24 cellular contexts compared by ENCODE assay signal in the genomic region with DNA sequence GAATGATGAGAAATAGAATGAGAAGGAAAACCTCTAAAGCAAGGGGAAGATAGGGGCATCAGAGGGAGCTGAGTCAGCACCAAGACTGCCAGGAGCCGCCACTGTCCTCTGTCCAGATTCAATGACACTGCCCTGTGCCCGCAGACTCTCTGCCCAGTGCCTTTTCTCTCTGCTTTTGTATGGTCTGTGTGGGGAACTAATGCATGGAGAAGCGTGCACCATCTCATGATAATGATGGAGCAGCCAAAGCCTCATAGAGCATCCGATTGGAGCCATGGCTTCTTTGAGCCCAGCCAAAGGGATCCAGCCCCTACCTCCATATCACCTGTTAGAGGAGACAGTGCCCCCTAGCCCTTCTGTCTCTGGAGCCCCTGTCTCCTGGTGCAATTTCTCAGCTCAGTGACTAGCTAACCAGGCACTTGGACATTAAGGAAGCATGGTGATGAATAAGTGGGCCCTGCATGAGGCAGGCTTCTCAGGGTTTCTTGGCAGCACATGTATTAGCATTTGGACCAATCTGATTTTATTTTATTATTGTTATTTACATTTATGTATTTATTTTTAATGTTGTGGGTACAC. TPM values are rescaled to one million over a fixed set of nuclear protein-coding genes. Genes with fewer than 3 reads are reported as not detected.
"Had no signal": no experiment of that assay in that cellular context is flagged by ENCODE, and none has a peak within 500 bp of the region (broad histone marks: within the 10 kb centered on the region; RNA-seq: fewer than 3 reads in every experiment).

No MANE protein-coding gene starts in this region.

- H3K36me3 Mint-ChIP-seq: activated naive CD4-positive, alpha-beta T cell treated with anti-CD3 and anti-CD28 coated beads, Interleukin-2, amount 50 U/mL, for 72 hours; mesothelial cell of epicardium; natural killer cell had no signal

- H3K27ac ChIP-seq: adrenal gland, ascending aorta, left ventricle myocardium inferior, psoas muscle, right atrium auricular region had no signal

- ATAC-seq: activated CD8-positive, alpha-beta T cell treated with anti-CD3 and anti-CD28 coated beads, Interleukin-2, amount 10 ng/mL, durations not matched to agents 7 days and 5 days; activated naive CD4-positive, alpha-beta T cell treated with anti-CD3 and anti-CD28 coated beads, Interleukin-2, amount 50 U/mL, for 72 hours; natural killer cell; psoas muscle; stimulated activated naive CD8-positive, alpha-beta T cell treated with anti-CD3 and anti-CD28 coated beads, Interleukin-15, Interleukin-2, amounts not matched to agents 100 U/mL and 50 U/mL, for 24 hours; T-helper 17 cell had no signal

- H3K4me3 Mint-ChIP-seq: activated CD8-positive, alpha-beta T cell treated with anti-CD3 and anti-CD28 coated beads, Interleukin-2, amount 10 ng/mL, durations not matched to agents 7 days and 5 days; central memory CD8-positive, alpha-beta T cell; mesothelial cell of epicardium; natural killer cell; T-helper 17 cell had no signal

- H3K4me1 Mint-ChIP-seq: central memory CD8-positive, alpha-beta T cell; natural killer cell had no signal

- H3K9me3 Mint-ChIP-seq: activated naive CD4-positive, alpha-beta T cell treated with anti-CD3 and anti-CD28 coated beads, Interleukin-2, amount 50 U/mL, for 72 hours; central memory CD8-positive, alpha-beta T cell; mesothelial cell of epicardium; natural killer cell had no signal

- DNase-seq: activated CD4-positive, alpha-beta T cell treated with anti-CD3 and anti-CD28 coated beads, Interleukin-2, amount 50 U/mL, for 1 hour; activated CD4-positive, CD25-positive, alpha-beta regulatory T cell treated with anti-CD3 and anti-CD28 coated beads, Interleukin-2, amount 50 U/mL, for 72 hours; activated CD8-positive, alpha-beta T cell treated with anti-CD3 and anti-CD28 coated beads, Interleukin-2, amount 10 ng/mL, durations not matched to agents 7 days and 5 days; adrenal gland; effector memory CD4-positive, alpha-beta T cell; hippocampal formation; left ventricle myocardium inferior; natural killer cell; psoas muscle; stimulated activated CD4-positive, alpha-beta T cell treated with anti-CD3 and anti-CD28 coated beads, Interleukin-4, amount 100 ng/mL, for 4 hours; stimulated activated naive CD8-positive, alpha-beta T cell treated with anti-CD3 and anti-CD28 coated beads, Interleukin-15, Interleukin-2, amounts not matched to agents 100 U/mL and 50 U/mL, for 24 hours; T-helper 17 cell had no signal

- H3K9me3 ChIP-seq: adrenal gland, ascending aorta, left ventricle myocardium inferior, psoas muscle, right atrium auricular region had no signal

- H3K4me3 ChIP-seq: adrenal gland, ascending aorta, left ventricle myocardium inferior, psoas muscle, right atrium auricular region had no signal

- FAIRE-seq: colon, endothelial cell of umbilical vein, frontal cortex had no signal

- H3K4me1 ChIP-seq: adrenal gland, ascending aorta, left ventricle myocardium inferior, psoas muscle, right atrium auricular region had no signal

- H3K27ac Mint-ChIP-seq: activated CD8-positive, alpha-beta T cell treated with anti-CD3 and anti-CD28 coated beads, Interleukin-2, amount 10 ng/mL, durations not matched to agents 7 days and 5 days; activated naive CD4-positive, alpha-beta T cell treated with anti-CD3 and anti-CD28 coated beads, Interleukin-2, amount 50 U/mL, for 72 hours; mesothelial cell of epicardium; natural killer cell; T-helper 17 cell had no signal

- H3K27me3 ChIP-seq: adrenal gland, ascending aorta, right atrium auricular region had no signal

- H3K36me3 ChIP-seq: adrenal gland, ascending aorta, left ventricle myocardium inferior, right atrium auricular region had no signal

RNA-seq across cellular contexts. Expression of a gene that starts 27.6 kb away (rescaled TPM):
- total RNA-seq: activated CD8-positive, alpha-beta T cell treated with anti-CD3 and anti-CD28 coated beads, Interleukin-2, amount 10 ng/mL, durations not matched to agents 7 days and 5 days; activated naive CD4-positive, alpha-beta T cell treated with anti-CD3 and anti-CD28 coated beads, Interleukin-2, amount 50 U/mL, for 72 hours; adrenal gland; ascending aorta; dermis microvascular lymphatic vessel endothelial cell; endothelial cell of umbilical vein; left ventricle myocardium inferior; lung microvascular endothelial cell; osteocyte; psoas muscle; subcutaneous adipose tissue had no signal
- polyA plus RNA-seq: endothelial cell of umbilical vein had no signal
